ENCODE assay signal across 8 cellular contexts in genomic region chr2:69916151-69916550, GRCh38. TPM values are rescaled to one million over a fixed set of nuclear protein-coding genes. Genes with fewer than 3 reads are reported as not detected.
DNase-seq lines count a peak whose midpoint lies in the region; ATAC-seq, FAIRE-seq and TF ChIP-seq lines count a peak whose summit lies in the region.

No MANE protein-coding gene starts in this region.

- no peaks in the 10 kb centered on the region for H3K36me3 ChIP-seq in endothelial cell of umbilical vein (ENCODE audit: control insufficient read depth in 2 of 2, extremely low read depth in 1 of 2, insufficient read depth in 2 of 2, low read length in 2 of 2)

- H3K4me2 ChIP-seq in endothelial cell of umbilical vein (ENCODE audit: insufficient read depth, low read length), result peak overlapping the region; percentile 90

- no peaks in the 10 kb centered on the region for H3K9me3 ChIP-seq in endothelial cell of umbilical vein (replicated peaks; ENCODE audit: control insufficient read depth, insufficient read depth, low read length)

- TF ChIP-seq CTCF in Calu3 (IDR thresholded peaks at IDR 0.05; ENCODE audit: unreplicated experiment) (no peak), endothelial cell of umbilical vein (IDR thresholded peaks at IDR 0.05; ENCODE audit: extremely low read depth in 1 of 2, insufficient read depth in 1 of 2, low read depth in 1 of 2, low read length in 2 of 2) (no peak), progenitor cell of endocrine pancreas (IDR thresholded peaks at IDR 0.05; ENCODE audit: unreplicated experiment) (no peak), GM10248 (IDR thresholded peaks at IDR 0.05; ENCODE audit: control extremely low read depth, extremely low read depth, low read depth, missing control alignments) (no peak)

- no peak for TF ChIP-seq POLR2A in endothelial cell of umbilical vein (IDR thresholded peaks at IDR 0.05; ENCODE audit: low read depth, low read length)

- peak overlapping the region; percentile 89 for H3K9ac ChIP-seq in endothelial cell of umbilical vein (replicated peaks; ENCODE audit: extremely low read depth, insufficient read depth, low read length)

- CTCF ChIA-PET in Calu3 (lab: Charles Lee), result interaction anchor here (0.6 kb wide), 1 partner anchor 14 kb away, joined by 3 read pairs; no protein-coding TSS in a partner anchor
- CTCF ChIA-PET in endothelial cell of umbilical vein (lab: Charles Lee), result interaction anchor here (9.2 kb wide), 1 partner anchor 156 kb away, joined by 104 read pairs; no protein-coding TSS in a partner anchor
- CTCF ChIA-PET in GM10248 (lab: Yijun Ruan, JAX), result interaction anchor here (1.0 to 5.9 kb wide), 4 partner anchors 8 to 154 kb away, joined by 3 to 68 read pairs (median 4); no protein-coding TSS in a partner anchor

- peak overlapping the region; percentile 17 for H3K27ac Mint-ChIP-seq in Calu3 (ENCODE audit: unreplicated experiment)
- no peak overlapping the region for H3K27ac Mint-ChIP-seq in progenitor cell of endocrine pancreas

- H3K4me1 Mint-ChIP-seq in Calu3 (ENCODE audit: low read depth, unreplicated experiment) (peaks cover 27% of the 10 kb centered on the region), progenitor cell of endocrine pancreas (ENCODE audit: low read depth) (peaks cover 1% of the 10 kb centered on the region)

- H3K27ac ChIP-seq in endothelial cell of umbilical vein (ENCODE audit: insufficient read depth, low read depth, low read length), result peak overlapping the region; percentile 72

- ATAC-seq in sciatic nerve, result no peak

- H3K36me3 Mint-ChIP-seq in Calu3 (ENCODE audit: insufficient read depth, unreplicated experiment) (peaks cover 66% of the 10 kb centered on the region), progenitor cell of endocrine pancreas (ENCODE audit: insufficient read depth) (peaks cover 1% of the 10 kb centered on the region)

- H3K27me3 Mint-ChIP-seq in Calu3 (ENCODE audit: unreplicated experiment) (no peaks in the 10 kb centered on the region), progenitor cell of endocrine pancreas (no peaks in the 10 kb centered on the region)

- H3K79me2 ChIP-seq in endothelial cell of umbilical vein (ENCODE audit: control insufficient read depth, insufficient read depth, low read length), result peaks cover 13% of the 10 kb centered on the region

- H3K27me3 ChIP-seq in endothelial cell of umbilical vein (ENCODE audit: control insufficient read depth in 2 of 2, insufficient read depth in 2 of 2, low read length in 2 of 2), result no peaks in the 10 kb centered on the region

- H3K9me3 Mint-ChIP-seq in Calu3 (ENCODE audit: low read depth, unreplicated experiment), result no peaks in the 10 kb centered on the region
- no peaks in the 10 kb centered on the region for H3K9me3 Mint-ChIP-seq in progenitor cell of endocrine pancreas (ENCODE audit: low read depth)

- H3K4me3 Mint-ChIP-seq in Calu3 (ENCODE audit: low read depth, unreplicated experiment) (peak overlapping the region; percentile 76), progenitor cell of endocrine pancreas (ENCODE audit: low read depth) (peak overlapping the region; percentile 74)

- peak overlapping the region; percentile 28 to 93 (median 63) for H3K4me3 ChIP-seq in endothelial cell of umbilical vein (replicated peaks in 1 of 3; ENCODE audit: insufficient read depth in 1 of 3, low read depth in 1 of 3, low read length in 3 of 3)

- H2AFZ ChIP-seq in endothelial cell of umbilical vein (ENCODE audit: low read depth, low read length), result no peak overlapping the region

- peaks cover 35% of the 10 kb centered on the region for H3K4me1 ChIP-seq in endothelial cell of umbilical vein (ENCODE audit: control insufficient read depth, extremely low read depth, insufficient read depth, low read length)

- TSS peak; percentile 37 for BruUV-seq in Calu3 (replicated peaks; lab: Mats Ljungman, UMichigan)
- TSS peak; percentile 18 for BruUV-seq in endothelial cell of umbilical vein (replicated peaks; lab: Mats Ljungman, UMichigan)

- POLR2A ChIA-PET in endothelial cell of umbilical vein (lab: Charles Lee) (no interaction called here), GM10248 (lab: Yijun Ruan, JAX) (interaction anchor here (0.5 kb wide), 1 partner anchor 155 kb away, joined by 11 read pairs; no protein-coding TSS in a partner anchor)

- DNase-seq in Calu3 (no peak), OCI-M1 (lab: John Stamatoyannopoulos, UW) (peak; percentile 34), endothelial cell of umbilical vein (ENCODE audit: low read depth, low spot score) (peak; percentile 35), progenitor cell of endocrine pancreas (ENCODE audit: low spot score, unreplicated experiment) (no peak), HuH-7.5 (ENCODE audit: low spot score) (no peak), GM10248 (ENCODE audit: extremely low spot score) (no peak), sciatic nerve (ENCODE audit: low spot score) (no peak), frontal cortex (ENCODE audit: low spot score in 2 of 2) (no peak)

- no peaks in the 10 kb centered on the region for H3K9me1 ChIP-seq in endothelial cell of umbilical vein (replicated peaks; ENCODE audit: control insufficient read depth, extremely low read depth, insufficient read depth, low read length)

- no peaks in the 10 kb centered on the region for H4K20me1 ChIP-seq in endothelial cell of umbilical vein (replicated peaks; ENCODE audit: control insufficient read depth, extremely low read depth, insufficient read depth, low read length)

- dilution Hi-C loops in endothelial cell of umbilical vein (cut with MboI; ENCODE audit: extremely low pct_ligation_motif_present, low sequenced_read_pairs), result no loop called here

- intact Hi-C loops in Calu3 (cut with micrococcal nuclease; ENCODE audit: unreplicated experiment), result no loop called here
- intact Hi-C loops in endothelial cell of umbilical vein (cut with micrococcal nuclease), result loop anchor here (10.0 kb wide), 1 partner anchor 329 kb away; the partner anchor contains the start of gene TIA1
- intact Hi-C loops in sciatic nerve (cut with DNase I), result loop anchor here (10.0 kb wide), 1 partner anchor 159 kb away; no protein-coding TSS in a partner anchor

- no peak for FAIRE-seq in endothelial cell of umbilical vein (lab: Jason Lieb, UNC)
- no peak for FAIRE-seq in frontal cortex (lab: Jason Lieb, UNC)

TF ChIP-seq in endothelial cell of umbilical vein, 7 proteins besides CTCF, POLR2A, EP300 and RAD21:
- no peak for TF ChIP-seq POLR2AphosphoS5 (IDR thresholded peaks at IDR 0.05; ENCODE audit: insufficient read depth, low read depth, low read length)
- no peak for TF ChIP-seq MAX (IDR thresholded peaks at IDR 0.05; ENCODE audit: insufficient read depth, insufficient read length)
- no peak for TF ChIP-seq MYC (IDR thresholded peaks at IDR 0.05; ENCODE audit: low read depth, low read length)
- no peak for TF ChIP-seq EZH2 (IDR thresholded peaks at IDR 0.05; ENCODE audit: borderline replicate concordance, low read depth, low read length, severe bottlenecking)
- no peak for TF ChIP-seq JUN (IDR thresholded peaks at IDR 0.05; ENCODE audit: borderline replicate concordance, insufficient read depth, insufficient read length, low read depth)
- no peak for TF ChIP-seq FOS (IDR thresholded peaks at IDR 0.05; ENCODE audit: borderline replicate concordance, insufficient read depth, low read length)
- no peak for TF ChIP-seq GATA2 (IDR thresholded peaks at IDR 0.05; ENCODE audit: insufficient read depth, insufficient read length, low read depth, low read length)
TF ChIP-seq in endothelial cell of umbilical vein: peak in this region for 0.

RNA-seq across cellular contexts. Expression of gene MXD1, which starts 1.2 kb away (rescaled TPM):
- 13.3 and 17.4 TPM in 2 replicates for total RNA-seq in Calu3 (2022)
- 10.6 and 11.7 TPM in 2 replicates for total RNA-seq in endothelial cell of umbilical vein
- polyA plus RNA-seq in endothelial cell of umbilical vein, result 5.5 and 6.7 TPM in 2 replicates
- polyA plus RNA-seq in endothelial cell of umbilical vein (2011; cell fraction: cytosol; rRNA removed), result 5.2 and 5.8 TPM in 2 replicates
- polyA plus RNA-seq in endothelial cell of umbilical vein (2011; cell fraction: nucleus; rRNA removed), result 16.3 and 22.0 TPM in 2 replicates
- 6.6 and 6.7 TPM in 2 replicates for polyA plus RNA-seq in endothelial cell of umbilical vein (2012)
- 8.2 and 11.4 TPM in 2 replicates for polyA minus RNA-seq in endothelial cell of umbilical vein
- 5.6 TPM for polyA minus RNA-seq in endothelial cell of umbilical vein (2011; cell fraction: cytosol; rRNA and poly(A)+ RNA removed)
- polyA minus RNA-seq in endothelial cell of umbilical vein (2011; cell fraction: nucleus; rRNA and poly(A)+ RNA removed), result 13.9 and 16.8 TPM in 2 replicates
- total RNA-seq in progenitor cell of endocrine pancreas, result 9.2 and 10.8 TPM in 2 replicates
- 25.3 TPM for total RNA-seq in sciatic nerve
- 12.2 TPM for total RNA-seq in frontal cortex

RNA-seq across cellular contexts. Expression of gene SNRNP27, which starts 22.4 kb away (rescaled TPM):
- total RNA-seq in Calu3 (2022), result 36.3 and 39.8 TPM in 2 replicates
- total RNA-seq in endothelial cell of umbilical vein, result 43.2 and 50.6 TPM in 2 replicates
- 9.1 and 12.7 TPM in 2 replicates for polyA plus RNA-seq in endothelial cell of umbilical vein
- polyA plus RNA-seq in endothelial cell of umbilical vein (2011; cell fraction: cytosol; rRNA removed), result 36.3 and 39.5 TPM in 2 replicates
- 19.7 and 37.5 TPM in 2 replicates for polyA plus RNA-seq in endothelial cell of umbilical vein (2011; cell fraction: nucleus; rRNA removed)
- polyA plus RNA-seq in endothelial cell of umbilical vein (2012), result 33.5 and 42.3 TPM in 2 replicates
- 3.7 and 5.1 TPM in 2 replicates for polyA minus RNA-seq in endothelial cell of umbilical vein
- polyA minus RNA-seq in endothelial cell of umbilical vein (2011; cell fraction: cytosol; rRNA and poly(A)+ RNA removed), result 8.6 TPM
- 7.2 and 8.3 TPM in 2 replicates for polyA minus RNA-seq in endothelial cell of umbilical vein (2011; cell fraction: nucleus; rRNA and poly(A)+ RNA removed)
- 46.7 and 47.2 TPM in 2 replicates for total RNA-seq in progenitor cell of endocrine pancreas
- total RNA-seq in sciatic nerve, result 46.9 TPM
- total RNA-seq in frontal cortex, result 45.7 TPM

RNA-seq across cellular contexts. Expression of gene ASPRV1, which starts 45.3 kb away (rescaled TPM):
- total RNA-seq in Calu3 (2022) (0.17 and 0.27 TPM in 2 replicates), endothelial cell of umbilical vein (0.15 and 0.48 TPM in 2 replicates), progenitor cell of endocrine pancreas (1.1 and 1.2 TPM in 2 replicates), sciatic nerve (5.6 TPM), frontal cortex (2.0 TPM)
- polyA plus RNA-seq in endothelial cell of umbilical vein, result 0.19 and 0.22 TPM in 2 replicates
- polyA plus RNA-seq in endothelial cell of umbilical vein (2011; cell fraction: cytosol; rRNA removed), result 0.17 and 0.24 TPM in 2 replicates
- polyA plus RNA-seq in endothelial cell of umbilical vein (2011; cell fraction: nucleus; rRNA removed), result 0.43 and 0.76 TPM in 2 replicates
- polyA plus RNA-seq in endothelial cell of umbilical vein (2012), result 0.19 and 0.38 TPM in 2 replicates
- polyA minus RNA-seq in endothelial cell of umbilical vein, result 0.21 and 0.56 TPM in 2 replicates
- not detected for polyA minus RNA-seq in endothelial cell of umbilical vein (2011; cell fraction: cytosol; rRNA and poly(A)+ RNA removed)
- polyA minus RNA-seq in endothelial cell of umbilical vein (2011; cell fraction: nucleus; rRNA and poly(A)+ RNA removed), result not detected in 2 replicates

Comparison
In these comparisons a context has a peak if more than half of its experiments do, and no peak if none do; other contexts are left out.
1. DNase-seq: peak in OCI-M1 (single experiment) and endothelial cell of umbilical vein (single experiment); none in Calu3 (single experiment), progenitor cell of endocrine pancreas (single experiment), HuH-7.5 (single experiment), GM10248 (single experiment), sciatic nerve (single experiment) and frontal cortex (0 of 2).